Comparison of ENCODE assay signal across 8 cellular contexts in the genomic region with DNA sequence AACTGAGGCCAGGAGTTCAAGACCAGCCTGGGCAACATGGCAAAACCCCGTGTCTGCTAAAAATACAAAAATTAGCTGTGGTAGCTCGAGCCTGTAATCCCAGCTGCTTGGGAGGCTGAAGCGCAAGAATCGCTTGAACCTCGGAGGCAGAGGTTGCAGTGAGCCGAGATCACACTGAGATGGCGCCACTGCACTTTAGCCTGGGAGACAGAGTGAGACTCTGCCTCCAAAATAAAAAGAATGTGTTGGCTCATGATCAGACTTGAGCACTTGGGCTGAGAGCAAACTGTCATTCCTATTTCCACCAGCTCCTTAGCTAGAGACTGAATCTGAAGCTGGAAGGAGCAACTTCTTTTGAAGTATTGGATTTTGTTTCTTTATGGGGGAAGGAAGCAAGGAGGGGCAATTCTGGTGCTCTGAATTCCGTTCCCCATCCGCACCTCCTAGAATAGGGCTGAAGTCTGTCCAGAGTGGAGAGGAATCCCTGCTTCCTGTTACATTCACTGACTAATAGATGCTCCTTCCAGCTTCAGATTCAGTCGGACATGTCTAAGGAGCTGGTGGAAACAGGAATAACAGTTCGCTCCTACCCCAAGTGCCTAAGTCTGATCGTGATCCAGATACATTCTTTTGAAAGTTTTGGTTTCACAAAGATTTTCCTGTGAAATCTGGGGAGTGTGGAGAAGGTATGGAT. TPM values are rescaled to one million over a fixed set of nuclear protein-coding genes. Genes with fewer than 3 reads are reported as not detected.
DNase-seq lines count a peak whose midpoint lies in the region; ATAC-seq and TF ChIP-seq lines count a peak whose summit lies in the region.

No MANE protein-coding gene starts in this region.

- H3K27me3 Mint-ChIP-seq in activated CD8-positive, alpha-beta memory T cell treated with anti-CD3 and anti-CD28 coated beads, Interleukin-2, amount 10 ng/mL, durations not matched to agents 7 days and 5 days = no peaks in the 10 kb centered on the region

- no peak overlapping the region for H3K4me3 ChIP-seq in body of pancreas
- no peak overlapping the region for H3K4me3 ChIP-seq in lower lobe of right lung

- no peak overlapping the region for H3K4me3 Mint-ChIP-seq in activated CD8-positive, alpha-beta memory T cell treated with anti-CD3 and anti-CD28 coated beads, Interleukin-2, amount 10 ng/mL, durations not matched to agents 7 days and 5 days

- peaks cover 13% of the 10 kb centered on the region for H3K36me3 Mint-ChIP-seq in activated CD8-positive, alpha-beta memory T cell treated with anti-CD3 and anti-CD28 coated beads, Interleukin-2, amount 10 ng/mL, durations not matched to agents 7 days and 5 days

- H3K9me3 Mint-ChIP-seq in activated CD8-positive, alpha-beta memory T cell treated with anti-CD3 and anti-CD28 coated beads, Interleukin-2, amount 10 ng/mL, durations not matched to agents 7 days and 5 days (ENCODE audit: low read depth) = no peaks in the 10 kb centered on the region

- CTCF ChIA-PET in activated CD8-positive, alpha-beta memory T cell treated with anti-CD3 and anti-CD28 coated beads, Interleukin-2, amount 10 ng/mL, durations not matched to agents 7 days and 5 days (lab: Charles Lee) = interaction anchor here (0.9 to 2.6 kb wide), 7 partner anchors 10 to 65 kb away, joined by 3 to 22 read pairs (median 4); a partner anchor contains a TSS

- peak overlapping the region; percentile 4 for H3K27ac Mint-ChIP-seq in activated CD8-positive, alpha-beta memory T cell treated with anti-CD3 and anti-CD28 coated beads, Interleukin-2, amount 10 ng/mL, durations not matched to agents 7 days and 5 days

- H3K36me3 ChIP-seq in body of pancreas (replicated peaks in 1 of 2; ENCODE audit: insufficient read depth in 1 of 2, low read depth in 2 of 2) (peaks cover 0 to 8% of the 10 kb centered on the region in 2 donors), lower lobe of right lung (peaks cover 31% of the 10 kb centered on the region)

- TF ChIP-seq CTCF in body of pancreas (IDR thresholded peaks at IDR 0.05) (peak in 6 of 7 experiments; percentile 13 to 41 (median 34)), lower lobe of right lung (IDR thresholded peaks at IDR 0.05) (peak; percentile 58)

- intact Hi-C loops in body of pancreas (cut with DNase I) = no loop called here
- intact Hi-C loops in lower lobe of right lung (cut with DNase I) = no loop called here

- peak; percentile 57 for DNase-seq in activated CD8-positive, alpha-beta memory T cell treated with anti-CD3 and anti-CD28 coated beads, Interleukin-2, amount 10 ng/mL, durations not matched to agents 7 days and 5 days
- no peak for DNase-seq in activated CD8-positive, alpha-beta memory T cell treated with anti-CD3 and anti-CD28 coated beads, Interleukin-2, amount 50 U/mL, for 48 hours
- DNase-seq in NCI-H460 (ENCODE audit: extremely low read depth, low read depth) = peak; percentile 38
- peak in 3 of 4 donors; percentile 21 to 44 (median 43) for DNase-seq in body of pancreas
- DNase-seq in lower lobe of right lung = peak; percentile 60
- DNase-seq in SHP77 treated with DMSO at 0.1 percent for 48 hours (lab: John Stamatoyannopoulos, UW) = no peak

- TF ChIP-seq POLR2A in body of pancreas (IDR thresholded peaks at IDR 0.05) = no peak

- no peaks in the 10 kb centered on the region for H3K9me3 ChIP-seq in body of pancreas
- no peaks in the 10 kb centered on the region for H3K9me3 ChIP-seq in lower lobe of right lung

- no peak overlapping the region for H3K27ac ChIP-seq in body of pancreas
- H3K27ac ChIP-seq in lower lobe of right lung = peak overlapping the region; percentile 31

- peaks cover 27% of the 10 kb centered on the region for H3K4me1 Mint-ChIP-seq in activated CD8-positive, alpha-beta memory T cell treated with anti-CD3 and anti-CD28 coated beads, Interleukin-2, amount 10 ng/mL, durations not matched to agents 7 days and 5 days

- no peaks in the 10 kb centered on the region for H3K27me3 ChIP-seq in body of pancreas
- no peaks in the 10 kb centered on the region for H3K27me3 ChIP-seq in lower lobe of right lung (ENCODE audit: low read depth)

- peaks cover 50% of the 10 kb centered on the region for H3K4me1 ChIP-seq in body of pancreas
- H3K4me1 ChIP-seq in lower lobe of right lung = peaks cover 46% of the 10 kb centered on the region

- ATAC-seq in activated CD8-positive, alpha-beta memory T cell treated with anti-CD3 and anti-CD28 coated beads, Interleukin-2, amount 10 ng/mL, durations not matched to agents 7 days and 5 days = no peak
- no peak for ATAC-seq in body of pancreas
- ATAC-seq in lower lobe of right lung = no peak
- no peak for ATAC-seq in GM18909 (IDR thresholded peaks at IDR 0.05; ENCODE audit: poor library complexity, unreplicated experiment)
- no peak for ATAC-seq in GM18502 (IDR thresholded peaks at IDR 0.05; ENCODE audit: poor library complexity, unreplicated experiment)

- 57 to 61% methylated on average over 10 to 12 of the region's 12 CpGs for whole genome bisulfite sequencing in body of pancreas, 2 donors

RNA-seq across cellular contexts. Expression of a gene that starts 3.8 kb away (rescaled TPM):
- total RNA-seq in activated CD8-positive, alpha-beta memory T cell treated with anti-CD3 and anti-CD28 coated beads, Interleukin-2, amount 10 ng/mL, durations not matched to agents 7 days and 5 days = 10 to 100 TPM; 53.8 to 72.3 TPM
- total RNA-seq in NCI-H460 (2014; rRNA removed; shearing (Covaris generic)) = 33.0 and 38.6 TPM in 2 replicates
- 36.9 and 49.5 TPM in 2 replicates for polyA plus RNA-seq in NCI-H460 (2014; cell fraction: nucleus; rRNA removed)
- total RNA-seq in body of pancreas = 10 to 100 TPM; 18.8 to 27.2 TPM
- 39.8 TPM for total RNA-seq in lower lobe of right lung

RNA-seq across cellular contexts. Expression of a gene that starts 16.1 kb away (rescaled TPM):
- 10 to 100 TPM; 27.4 to 27.9 TPM for total RNA-seq in activated CD8-positive, alpha-beta memory T cell treated with anti-CD3 and anti-CD28 coated beads, Interleukin-2, amount 10 ng/mL, durations not matched to agents 7 days and 5 days
- 20.5 and 23.6 TPM in 2 replicates for total RNA-seq in NCI-H460 (2014; rRNA removed; shearing (Covaris generic))
- 31.2 and 36.8 TPM in 2 replicates for polyA plus RNA-seq in NCI-H460 (2014; cell fraction: nucleus; rRNA removed)
- total RNA-seq in body of pancreas (10 to 100 TPM; 13.7 to 14.8 TPM), lower lobe of right lung (25.0 TPM)

RNA-seq across cellular contexts. Expression of a gene that starts 17.0 kb away (rescaled TPM):
- total RNA-seq in activated CD8-positive, alpha-beta memory T cell treated with anti-CD3 and anti-CD28 coated beads, Interleukin-2, amount 10 ng/mL, durations not matched to agents 7 days and 5 days = 10 to 100 TPM; 70.5 to 74.9 TPM
- total RNA-seq in NCI-H460 (2014; rRNA removed; shearing (Covaris generic)) = 34.6 and 40.2 TPM in 2 replicates
- polyA plus RNA-seq in NCI-H460 (2014; cell fraction: nucleus; rRNA removed) = 463 and 468 TPM in 2 replicates
- 100 to 1,000 TPM in 1 of 2 donors, 10 to 100 TPM in 1; 35.8 to 128 TPM for total RNA-seq in body of pancreas
- 41.9 TPM for total RNA-seq in lower lobe of right lung

Comparison
In these comparisons a context has a peak if more than half of its experiments do, and no peak if none do; other contexts are left out.
1. DNase-seq: peak in activated CD8-positive, alpha-beta memory T cell treated with anti-CD3 and anti-CD28 coated beads, Interleukin-2, amount 10 ng/mL, durations not matched to agents 7 days and 5 days (single experiment), NCI-H460 (single experiment), body of pancreas (3 of 4) and lower lobe of right lung (single experiment); none in activated CD8-positive, alpha-beta memory T cell treated with anti-CD3 and anti-CD28 coated beads, Interleukin-2, amount 50 U/mL, for 48 hours (single experiment) and SHP77 treated with DMSO at 0.1 percent for 48 hours (single experiment).